8 cellular contexts compared by ENCODE assay signal in the genomic region with DNA sequence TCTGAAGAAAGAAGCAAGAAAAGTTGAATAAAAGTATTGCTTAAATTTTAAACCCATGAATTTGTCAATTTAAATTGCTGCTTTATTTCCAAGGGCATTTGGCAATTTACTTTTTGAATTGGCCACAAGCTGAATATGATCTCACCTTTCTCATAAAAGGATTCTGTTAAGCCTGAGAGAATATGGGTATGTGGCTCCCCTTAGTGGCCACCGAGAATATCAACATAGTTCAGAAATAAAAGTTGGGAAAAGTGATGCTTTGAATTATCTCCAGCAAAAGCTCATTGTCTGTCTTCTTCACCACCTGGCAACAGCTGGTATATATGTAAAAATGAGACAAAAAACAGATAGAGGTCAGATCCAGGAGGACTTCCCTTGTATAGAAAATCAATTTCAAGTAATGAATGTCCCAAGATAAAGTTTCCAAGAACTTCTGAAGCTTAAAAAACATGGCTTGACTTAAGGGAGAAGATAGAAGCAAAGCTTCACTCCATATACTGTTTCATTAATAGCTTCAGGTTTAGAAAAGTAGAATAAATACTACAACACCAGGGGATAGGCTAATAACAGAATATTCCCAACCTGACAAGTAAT.
DNase-seq lines count a peak whose midpoint lies in the region; ATAC-seq, FAIRE-seq and TF ChIP-seq lines count a peak whose summit lies in the region.

No MANE protein-coding gene starts in this region.

- CTCF ChIA-PET in CD4-positive, alpha-beta T cell (lab: Charles Lee), result no interaction called here

- ATAC-seq in GM18511 (IDR thresholded peaks at IDR 0.05; ENCODE audit: unreplicated experiment) (peak; percentile 88), HG03108 (IDR thresholded peaks at IDR 0.05; ENCODE audit: unreplicated experiment) (peak; percentile 52)
- ATAC-seq in CD4-positive, alpha-beta T cell (ENCODE audit: poor library complexity), result no peak

- H3K9me3 ChIP-seq in BE2C, result no peaks in the 10 kb centered on the region
- H3K9me3 ChIP-seq in CD4-positive, alpha-beta T cell (ENCODE audit: control insufficient read depth, low read length), result no peaks in the 10 kb centered on the region

- H3K27ac ChIP-seq in CD4-positive, alpha-beta T cell (ENCODE audit: low read depth, low read length), result no peak overlapping the region

- H3K27ac Mint-ChIP-seq in CD4-positive, alpha-beta T cell, result no peak overlapping the region

- no peaks in the 10 kb centered on the region for H3K9me3 Mint-ChIP-seq in CD4-positive, alpha-beta T cell

- H3K4me1 ChIP-seq in BE2C, result no peaks in the 10 kb centered on the region

- POLR2A ChIA-PET in CD4-positive, alpha-beta T cell (lab: Charles Lee), result no interaction called here

- peak; percentile 40 for DNase-seq in BE2C
- DNase-seq in OCI-M1 (lab: John Stamatoyannopoulos, UW), result peak; percentile 65
- DNase-seq in non-pigmented ciliary epithelial cell (ENCODE audit: low read depth), result peak; percentile 9
- no peak for DNase-seq in CD4-positive, alpha-beta T cell
- no peak for DNase-seq in activated effector memory CD4-positive, alpha-beta T cell treated with Interleukin-2 at 50 U/mL for 16 hours

- no peak overlapping the region for H3K4me3 Mint-ChIP-seq in CD4-positive, alpha-beta T cell

- peak; percentile 71 for FAIRE-seq in endometrium (lab: Jason Lieb, UNC)

- no peak overlapping the region for H3K4me3 ChIP-seq in BE2C (ENCODE audit: low read depth, low read length)

- no peaks in the 10 kb centered on the region for H3K36me3 ChIP-seq in BE2C

- peak; percentile 71 for TF ChIP-seq CTCF in BE2C (IDR thresholded peaks at IDR 0.05; ENCODE audit: low read depth, low read length)
- TF ChIP-seq CTCF in CD4-positive, alpha-beta T cell (IDR thresholded peaks at IDR 0.05), result no peak

- H3K4me1 Mint-ChIP-seq in CD4-positive, alpha-beta T cell (ENCODE audit: low read depth), result no peaks in the 10 kb centered on the region

- intact Hi-C loops in CD4-positive, alpha-beta T cell (cut with DNase I, micrococcal nuclease), result no loop called here

- peaks cover 5% of the 10 kb centered on the region for H3K27me3 ChIP-seq in BE2C
- H3K27me3 ChIP-seq in CD4-positive, alpha-beta T cell (ENCODE audit: control insufficient read depth, insufficient read depth, low read length), result no peaks in the 10 kb centered on the region

- H3K27me3 Mint-ChIP-seq in CD4-positive, alpha-beta T cell, result peaks cover 6% of the 10 kb centered on the region

- H3K36me3 Mint-ChIP-seq in CD4-positive, alpha-beta T cell (ENCODE audit: low read depth), result no peaks in the 10 kb centered on the region

Comparison
In these comparisons a context has a peak if more than half of its experiments do, and no peak if none do; other contexts are left out.
1. DNase-seq: peak in BE2C (single experiment), OCI-M1 (single experiment) and non-pigmented ciliary epithelial cell (single experiment); none in CD4-positive, alpha-beta T cell (0 of 10) and activated effector memory CD4-positive, alpha-beta T cell treated with Interleukin-2 at 50 U/mL for 16 hours (single experiment).